In genomic region chr7:159032310-159032709, GRCh38 we compare ENCODE assay signal across 27 cellular contexts.
DNase-seq lines count a peak whose midpoint lies in the region; ATAC-seq, FAIRE-seq and TF ChIP-seq lines count a peak whose summit lies in the region.
"Had no signal": no experiment of that assay in that cellular context is flagged by ENCODE, and none has a peak within 500 bp of the region (broad histone marks: within the 10 kb centered on the region; RNA-seq: fewer than 3 reads in every experiment).

No MANE protein-coding gene starts in this region.

- H3K27me3 Mint-ChIP-seq in activated T-cell treated with anti-CD3 and anti-CD28 coated beads, Interleukin-2, amount 50 U/mL, for 72 hours (ENCODE audit: low read depth), result peaks cover 11% of the 10 kb centered on the region
- H3K27me3 Mint-ChIP-seq in endodermal cell (ENCODE audit: insufficient read depth) (peaks cover 9% of the 10 kb centered on the region), nephron (ENCODE audit: low read depth) (peaks cover 38% of the 10 kb centered on the region)

- H3K27ac Mint-ChIP-seq in activated T-cell treated with anti-CD3 and anti-CD28 coated beads, Interleukin-2, amount 50 U/mL, for 72 hours, result no peak overlapping the region
- H3K27ac Mint-ChIP-seq in endodermal cell (no peak overlapping the region), nephron (no peak overlapping the region)
- H3K27ac Mint-ChIP-seq: CD8-positive, alpha-beta T cell; IgD-negative memory B cell; memory B cell had no signal

- H3K4me3 Mint-ChIP-seq in activated T-cell treated with anti-CD3 and anti-CD28 coated beads, Interleukin-2, amount 50 U/mL, for 72 hours, result no peak overlapping the region
- H3K4me3 Mint-ChIP-seq in endodermal cell, result no peak overlapping the region
- H3K4me3 Mint-ChIP-seq in nephron, result peak overlapping the region in 2 of 3 experiments; percentile 9 to 21
- H3K4me3 Mint-ChIP-seq: CD8-positive, alpha-beta T cell; IgD-negative memory B cell; memory B cell had no signal

- no peaks in the 10 kb centered on the region for H3K9me3 ChIP-seq in endodermal cell (ENCODE audit: control insufficient read depth, low read length)
- H3K9me3 ChIP-seq in tibial artery, result no peaks in the 10 kb centered on the region
- H3K9me3 ChIP-seq: tibial nerve had no signal

- H3K4me3 ChIP-seq in endodermal cell (ENCODE audit: low read length) (no peak overlapping the region), tibial artery (peak overlapping the region in 1 of 2 donors; percentile 56)
- H3K4me3 ChIP-seq: tibial nerve had no signal

- H3K27ac ChIP-seq in endodermal cell (ENCODE audit: low read depth, low read length) (no peak overlapping the region), tibial artery (peak overlapping the region; percentile 87 to 95)
- H3K27ac ChIP-seq: brain microvascular endothelial cell, tibial nerve, WERI-Rb-1 had no signal

- no peaks in the 10 kb centered on the region for H3K9me3 Mint-ChIP-seq in activated T-cell treated with anti-CD3 and anti-CD28 coated beads, Interleukin-2, amount 50 U/mL, for 72 hours
- no peaks in the 10 kb centered on the region for H3K9me3 Mint-ChIP-seq in endodermal cell
- no peaks in the 10 kb centered on the region for H3K9me3 Mint-ChIP-seq in nephron
- H3K9me3 Mint-ChIP-seq: CD8-positive, alpha-beta T cell; IgD-negative memory B cell; memory B cell had no signal

- no peak for FAIRE-seq in frontal cortex (lab: Jason Lieb, UNC)
- FAIRE-seq: GM19239, kidney had no signal

- H3K27me3 ChIP-seq in endodermal cell (ENCODE audit: control insufficient read depth, insufficient read depth, low read length, poor library complexity, severe bottlenecking), result no peaks in the 10 kb centered on the region
- H3K27me3 ChIP-seq in tibial artery, result no peaks in the 10 kb centered on the region
- H3K27me3 ChIP-seq: brain microvascular endothelial cell had no signal

- no peaks in the 10 kb centered on the region for H3K36me3 Mint-ChIP-seq in activated T-cell treated with anti-CD3 and anti-CD28 coated beads, Interleukin-2, amount 50 U/mL, for 72 hours (ENCODE audit: insufficient read depth in 2 of 2)
- no peaks in the 10 kb centered on the region for H3K36me3 Mint-ChIP-seq in endodermal cell (ENCODE audit: low read depth)
- H3K36me3 Mint-ChIP-seq in nephron (ENCODE audit: low read depth), result no peaks in the 10 kb centered on the region
- H3K36me3 Mint-ChIP-seq: CD8-positive, alpha-beta T cell; memory B cell had no signal

- peaks cover 5% of the 10 kb centered on the region for H3K4me1 Mint-ChIP-seq in activated T-cell treated with anti-CD3 and anti-CD28 coated beads, Interleukin-2, amount 50 U/mL, for 72 hours (ENCODE audit: low read depth)
- H3K4me1 Mint-ChIP-seq in endodermal cell (peaks cover 11% of the 10 kb centered on the region), nephron (peaks cover 19% of the 10 kb centered on the region)
- H3K4me1 Mint-ChIP-seq: IgD-negative memory B cell, memory B cell had no signal

- H3K9ac ChIP-seq in endodermal cell (ENCODE audit: extremely low read depth, low read length, poor library complexity, severe bottlenecking), result no peak overlapping the region

- no peaks in the 10 kb centered on the region for H3K36me3 ChIP-seq in endodermal cell (ENCODE audit: control insufficient read depth, insufficient read depth, low read length)
- peaks cover 0 to 30% (median 13%) of the 10 kb centered on the region in 3 donors for H3K36me3 ChIP-seq in tibial artery
- H3K36me3 ChIP-seq: brain microvascular endothelial cell, tibial nerve, WERI-Rb-1 had no signal

- ATAC-seq in activated T-cell treated with anti-CD3 and anti-CD28 coated beads, Interleukin-2, amount 50 U/mL, for 72 hours (replicated peaks in 1 of 2), result no peak
- ATAC-seq: CD8-positive, alpha-beta T cell had no signal

- peak; percentile 2 for DNase-seq in activated T-cell treated with anti-CD3 and anti-CD28 coated beads, Interleukin-2, amount 50 U/mL, for 1 hour
- no peak for DNase-seq in activated T-cell treated with anti-CD3 and anti-CD28 coated beads, Interleukin-2, amount 50 U/mL, for 72 hours
- DNase-seq in endodermal cell (peak; percentile 43), tibial artery (peak; percentile 28 to 68), HPDE6-E6E7 (ENCODE audit: extremely low spot score) (no peak), DMS79 treated with DMSO at 0.1 percent for 48 hours (lab: John Stamatoyannopoulos, UW) (no peak), frontal cortex (ENCODE audit: low spot score in 2 of 2) (no peak)
- DNase-seq: 8988T; activated CD4-positive, alpha-beta T cell treated with anti-CD3 and anti-CD28 coated beads, Interleukin-2, amount 50 U/mL, for 1 hour; activated gamma-delta T cell treated with Interleukin-2 at 50 U/mL for 16 hours; brain microvascular endothelial cell; cortex of kidney; kidney; NCI-H1105 treated with DMSO at 0.1 percent for 48 hours; NCI-H2029 treated with DMSO at 0.1 percent for 48 hours; NCI-H226; NCI-H82; stimulated activated CD4-positive, alpha-beta T cell treated with anti-CD3 and anti-CD28 coated beads, Interleukin-4, amount 100 ng/mL, for 24 hours; stimulated activated naive CD4-positive, alpha-beta T cell treated with Interleukin-2 at 50 U/mL for 16 hours; T-helper 9 cell; WERI-Rb-1 had no signal

- intact Hi-C loops in tibial artery (cut with DNase I; ENCODE audit: low total_unique reads), result loop anchor here (5.0 to 10.0 kb wide), 2 partner anchors 65 to 112 kb away; partner anchors contain the start of gene VIPR2

- H3K4me1 ChIP-seq in endodermal cell (ENCODE audit: control insufficient read depth, insufficient read depth, low read length) (no peaks in the 10 kb centered on the region), tibial artery (peaks cover 0 to 44% (median 24%) of the 10 kb centered on the region in 4 donors)

- 91 to 92% methylated on average over 6 to 13 of the region's 13 CpGs for WGBS in endodermal cell (ENCODE audit: insufficient coverage in 1 of 2, insufficient read length in 1 of 2), 2 experiments

- no peak for TF ChIP-seq CTCF in endodermal cell (conservative IDR thresholded peaks at IDR 0.05)
- no peak for TF ChIP-seq CTCF in nephron (IDR thresholded peaks at IDR 0.05; ENCODE audit: unreplicated experiment in 3 of 3)
- no peak for TF ChIP-seq CTCF in tibial artery (IDR thresholded peaks at IDR 0.05)

Comparison
In these comparisons a context has a peak if more than half of its experiments do, and no peak if none do; other contexts are left out.
1. DNase-seq: peak in activated T-cell treated with anti-CD3 and anti-CD28 coated beads, Interleukin-2, amount 50 U/mL, for 1 hour (single experiment), endodermal cell (single experiment) and tibial artery (2 of 2); none in activated T-cell treated with anti-CD3 and anti-CD28 coated beads, Interleukin-2, amount 50 U/mL, for 72 hours (0 of 2), HPDE6-E6E7 (single experiment), DMS79 treated with DMSO at 0.1 percent for 48 hours (single experiment) and frontal cortex (0 of 2).
2. H3K4me3 Mint-ChIP-seq: peak in nephron (2 of 3); none in activated T-cell treated with anti-CD3 and anti-CD28 coated beads, Interleukin-2, amount 50 U/mL, for 72 hours (0 of 2) and endodermal cell (single experiment).